ENCODE assay signal across 15 cellular contexts in the genomic region with DNA sequence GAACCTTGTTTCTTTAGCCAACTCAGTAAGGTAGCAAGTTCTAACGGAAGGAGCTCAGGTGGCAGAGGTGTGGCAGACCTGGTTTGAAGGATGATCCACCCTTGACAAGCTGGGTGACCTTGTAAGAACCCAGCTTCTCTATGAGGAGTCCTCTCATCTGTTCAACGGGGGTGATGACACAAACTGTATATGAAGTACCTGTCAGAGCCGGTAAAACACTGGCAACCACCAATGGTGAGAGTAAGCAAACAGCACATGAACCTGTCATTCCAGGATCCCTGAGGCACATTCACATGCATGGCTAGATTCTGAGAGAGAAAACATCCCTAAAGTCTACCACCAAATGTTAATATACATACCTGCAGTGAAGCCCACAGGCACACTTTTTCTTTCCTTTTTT. TPM values are rescaled to one million over a fixed set of nuclear protein-coding genes. Genes with fewer than 3 reads are reported as not detected.
A peak's percentile ranks its signal among the peaks of the same experiment; 100 is the strongest.
DNase-seq lines count a peak whose midpoint lies in the region; ATAC-seq lines count a peak whose summit lies in the region.
"Had no signal": no experiment of that assay in that cellular context is flagged by ENCODE, and none has a peak within 500 bp of the region (broad histone marks: within the 10 kb centered on the region; RNA-seq: fewer than 3 reads in every experiment).

No MANE protein-coding gene starts in this region.

- no peaks in the 10 kb centered on the region for H3K9me3 Mint-ChIP-seq in CD4-positive, alpha-beta memory T cell
- peaks cover 1% of the 10 kb centered on the region for H3K9me3 Mint-ChIP-seq in activated naive CD8-positive, alpha-beta T cell treated with anti-CD3 and anti-CD28 coated beads, Interleukin-2, amount 10 ng/mL, durations not matched to agents 7 days and 5 days
- peaks cover 0 to 1% (median 0%) of the 10 kb centered on the region in 7 donors for H3K9me3 Mint-ChIP-seq in naive B cell

- H3K36me3 Mint-ChIP-seq in CD4-positive, alpha-beta memory T cell = peaks cover 0 to 15% of the 10 kb centered on the region in 2 donors
- peaks cover 6% of the 10 kb centered on the region for H3K36me3 Mint-ChIP-seq in activated naive CD8-positive, alpha-beta T cell treated with anti-CD3 and anti-CD28 coated beads, Interleukin-2, amount 10 ng/mL, durations not matched to agents 7 days and 5 days
- H3K36me3 Mint-ChIP-seq in naive B cell = no peaks in the 10 kb centered on the region

- H3K27me3 ChIP-seq in CD4-positive, alpha-beta memory T cell (ENCODE audit: insufficient read depth, low read length) = no peaks in the 10 kb centered on the region
- no peaks in the 10 kb centered on the region for H3K27me3 ChIP-seq in HUES6 (ENCODE audit: control insufficient read depth, insufficient read depth, low read length)
- H3K27me3 ChIP-seq: stomach had no signal

- no peak overlapping the region for H3K27ac ChIP-seq in CD4-positive, alpha-beta memory T cell (ENCODE audit: low read depth, low read length)
- H3K27ac ChIP-seq in HUES6 (ENCODE audit: low read depth, low read length) = no peak overlapping the region
- H3K27ac ChIP-seq: coronary artery, stomach, WERI-Rb-1 had no signal

- no peak for ATAC-seq in activated naive CD8-positive, alpha-beta T cell treated with anti-CD3 and anti-CD28 coated beads, Interleukin-2, amount 10 ng/mL, durations not matched to agents 7 days and 5 days (ENCODE audit: low read depth)
- ATAC-seq in naive B cell (ENCODE audit: low read depth in 2 of 2) = no peak
- no peak for ATAC-seq in GM18861 (IDR thresholded peaks at IDR 0.05; ENCODE audit: unreplicated experiment)
- ATAC-seq: left cardiac atrium had no signal

- peak overlapping the region in 7 of 8 donors; percentile 30 to 86 (median 74) for H3K4me3 Mint-ChIP-seq in CD4-positive, alpha-beta memory T cell
- peak overlapping the region; percentile 46 for H3K4me3 Mint-ChIP-seq in activated naive CD8-positive, alpha-beta T cell treated with anti-CD3 and anti-CD28 coated beads, Interleukin-2, amount 10 ng/mL, durations not matched to agents 7 days and 5 days
- H3K4me3 Mint-ChIP-seq in naive B cell = peak overlapping the region; percentile 13 to 90 (median 79)

- CTCF ChIA-PET in CD4-positive, alpha-beta memory T cell (lab: Charles Lee; ENCODE audit: partially characterized antibody) = no interaction called here

- no peak overlapping the region for H3K4me3 ChIP-seq in CD4-positive, alpha-beta memory T cell (ENCODE audit: low read length in 2 of 2)
- peak overlapping the region; percentile 9; the same call in 1 of the 2 replicates for H3K4me3 ChIP-seq in HUES6 (ENCODE audit: low read depth, low read length)
- H3K4me3 ChIP-seq: coronary artery had no signal

- H3K9me3 ChIP-seq in CD4-positive, alpha-beta memory T cell (ENCODE audit: control insufficient read depth in 1 of 2, low read length in 2 of 2) = no peaks in the 10 kb centered on the region
- peaks cover 4% of the 10 kb centered on the region; the same call in 1 of the 2 replicates for H3K9me3 ChIP-seq in HUES6 (ENCODE audit: control insufficient read depth, insufficient read depth, low read depth, low read length)
- H3K9me3 ChIP-seq: stomach had no signal

- H3K9ac ChIP-seq in HUES6 (ENCODE audit: low read length) = no peak overlapping the region

- peaks cover 33 to 60% (median 44%) of the 10 kb centered on the region in 4 donors for H3K4me1 Mint-ChIP-seq in CD4-positive, alpha-beta memory T cell
- peaks cover 22% of the 10 kb centered on the region for H3K4me1 Mint-ChIP-seq in activated naive CD8-positive, alpha-beta T cell treated with anti-CD3 and anti-CD28 coated beads, Interleukin-2, amount 10 ng/mL, durations not matched to agents 7 days and 5 days
- H3K4me1 Mint-ChIP-seq in naive B cell = peaks cover 27 to 63% (median 52%) of the 10 kb centered on the region in 3 donors

- H3K36me3 ChIP-seq in CD4-positive, alpha-beta memory T cell (ENCODE audit: insufficient read depth, low read length) = no peaks in the 10 kb centered on the region
- H3K36me3 ChIP-seq in HUES6 (ENCODE audit: control insufficient read depth, insufficient read depth, low read length) = no peaks in the 10 kb centered on the region
- H3K36me3 ChIP-seq: stomach had no signal

- POLR2A ChIA-PET in CD4-positive, alpha-beta memory T cell (lab: Charles Lee; ENCODE audit: partially characterized antibody) = no interaction called here
- POLR2A ChIA-PET in activated naive CD8-positive, alpha-beta T cell treated with anti-CD3 and anti-CD28 coated beads, Interleukin-2, amount 10 ng/mL, durations not matched to agents 7 days and 5 days (lab: Charles Lee) = no interaction called here

- no peak for DNase-seq in CD4-positive, alpha-beta memory T cell
- DNase-seq in activated naive CD8-positive, alpha-beta T cell treated with anti-CD3 and anti-CD28 coated beads, Interleukin-2, amount 10 ng/mL, durations not matched to agents 7 days and 5 days = no peak
- DNase-seq in naive B cell (no peak), EL (no peak), NCI-H2227 (lab: John Stamatoyannopoulos, UW; ENCODE audit: unreplicated experiment) (no peak), epidermal melanocyte (ENCODE audit: insufficient read length, low spot score) (no peak)
- DNase-seq: foreskin fibroblast, left cardiac atrium, NCI-H226, Right ventricle myocardium superior, stomach, WERI-Rb-1 had no signal

- H3K27me3 Mint-ChIP-seq in CD4-positive, alpha-beta memory T cell = no peaks in the 10 kb centered on the region
- H3K27me3 Mint-ChIP-seq in activated naive CD8-positive, alpha-beta T cell treated with anti-CD3 and anti-CD28 coated beads, Interleukin-2, amount 10 ng/mL, durations not matched to agents 7 days and 5 days = no peaks in the 10 kb centered on the region
- no peaks in the 10 kb centered on the region for H3K27me3 Mint-ChIP-seq in naive B cell

- peaks cover 26% of the 10 kb centered on the region for H3K4me1 ChIP-seq in CD4-positive, alpha-beta memory T cell (ENCODE audit: insufficient read depth, low read length)
- peaks cover 7% of the 10 kb centered on the region for H3K4me1 ChIP-seq in HUES6 (ENCODE audit: control insufficient read depth, insufficient read depth, low read length)

- H3K27ac Mint-ChIP-seq in CD4-positive, alpha-beta memory T cell = peak overlapping the region in 6 of 7 donors; percentile 8 to 84 (median 55)
- peak overlapping the region; percentile 7 for H3K27ac Mint-ChIP-seq in activated naive CD8-positive, alpha-beta T cell treated with anti-CD3 and anti-CD28 coated beads, Interleukin-2, amount 10 ng/mL, durations not matched to agents 7 days and 5 days
- H3K27ac Mint-ChIP-seq in naive B cell = peak overlapping the region in 3 of 6 donors; percentile 4 to 67 (median 62)

- intact Hi-C loops in CD4-positive, alpha-beta memory T cell (cut with micrococcal nuclease) = no loop called here

RNA-seq across cellular contexts. Expression of a gene that starts 2.4 kb away (rescaled TPM):
- total RNA-seq in CD4-positive, alpha-beta memory T cell = 10 to 100 TPM; 85.7 to 88.1 TPM
- 10 to 100 TPM; 37.7 to 56.4 TPM for polyA plus RNA-seq in CD4-positive, alpha-beta memory T cell
- total RNA-seq in activated naive CD8-positive, alpha-beta T cell treated with anti-CD3 and anti-CD28 coated beads, Interleukin-2, amount 10 ng/mL, durations not matched to agents 7 days and 5 days = 10 to 100 TPM; 73.5 to 80.1 TPM
- 10 to 100 TPM; 16.7 to 54.1 (median 34.8) TPM for polyA plus RNA-seq in naive B cell (ENCODE audit: low read depth in 6 of 6)

RNA-seq across cellular contexts. Expression of a gene that starts 40.1 kb away (rescaled TPM):
- 10 to 100 TPM; 24.8 to 28.6 TPM for total RNA-seq in CD4-positive, alpha-beta memory T cell
- 10 to 100 TPM; 37.1 to 45.7 TPM for polyA plus RNA-seq in CD4-positive, alpha-beta memory T cell
- total RNA-seq in activated naive CD8-positive, alpha-beta T cell treated with anti-CD3 and anti-CD28 coated beads, Interleukin-2, amount 10 ng/mL, durations not matched to agents 7 days and 5 days = 10 to 100 TPM; 36.8 to 39.8 TPM
- polyA plus RNA-seq in naive B cell (ENCODE audit: low read depth in 6 of 6) = 10 to 100 TPM; 28.4 to 59.9 (median 38.7) TPM
